19 cellular contexts compared by ENCODE assay signal in the genomic region with DNA sequence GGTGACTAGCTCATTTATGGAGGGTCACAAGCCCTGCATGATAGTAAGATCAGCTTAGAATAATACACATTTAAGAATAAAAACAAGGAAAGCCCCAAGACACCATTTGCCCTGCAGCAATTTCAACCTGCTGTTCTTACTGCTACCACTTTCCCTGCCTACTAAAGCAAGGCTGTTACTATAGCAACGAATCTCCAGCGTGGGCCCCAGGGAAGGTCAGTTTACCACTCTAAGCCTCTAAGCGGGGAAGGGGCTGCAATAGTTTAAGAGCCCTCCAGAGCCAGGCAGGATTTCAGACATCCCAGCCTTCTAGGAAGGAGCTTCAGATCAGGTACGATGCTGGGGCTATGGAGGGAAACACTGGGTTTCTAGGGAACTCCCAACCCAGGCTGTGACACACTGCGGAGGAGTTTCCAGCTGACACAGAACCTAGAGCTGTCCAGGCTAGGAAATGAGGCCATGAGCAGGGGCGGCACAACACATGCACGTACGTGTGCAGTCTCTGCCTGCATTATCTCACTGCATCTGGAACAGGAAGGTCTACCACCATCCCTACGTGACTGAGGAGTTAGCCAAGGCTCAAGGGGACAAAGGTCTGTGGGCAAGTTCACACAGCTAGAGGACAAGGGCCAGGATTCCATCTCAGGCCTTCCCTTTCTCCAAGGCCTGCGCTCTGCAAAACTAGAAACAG. TPM values are rescaled to one million over a fixed set of nuclear protein-coding genes. Genes with fewer than 3 reads are reported as not detected.
DNase-seq lines count a peak whose midpoint lies in the region; ATAC-seq and TF ChIP-seq lines count a peak whose summit lies in the region.
"Had no signal": no experiment of that assay in that cellular context is flagged by ENCODE, and none has a peak within 500 bp of the region (broad histone marks: within the 10 kb centered on the region; RNA-seq: fewer than 3 reads in every experiment).

No MANE protein-coding gene starts in this region.

- H3K9me3 Mint-ChIP-seq in effector memory CD8-positive, alpha-beta T cell = no peaks in the 10 kb centered on the region
- H3K9me3 Mint-ChIP-seq in activated naive CD4-positive, alpha-beta T cell treated with anti-CD3 and anti-CD28 coated beads for 36 hours = no peaks in the 10 kb centered on the region
- H3K9me3 Mint-ChIP-seq: stimulated activated effector memory CD8-positive, alpha-beta T cell treated with anti-CD3 and anti-CD28 coated beads, Interleukin-12 subunit alpha, Interleukin-12 subunit beta, amount 100 ng/mL, for 72 hours; T-helper 1 cell treated with Interleukin-12 subunit alpha and Interleukin-12 subunit beta and Interleukin-4 antibody, amounts not matched to agents 30 μg/mL and 1 μg/mL, for 36 hours had no signal

- no peak overlapping the region for H2AK5ac ChIP-seq in trophoblast cell (ENCODE audit: low read length)

- no peak for TF ChIP-seq CTCF in RWPE1 (conservative IDR thresholded peaks at IDR 0.05; ENCODE audit: low read depth)
- no peak for TF ChIP-seq CTCF in foreskin fibroblast (IDR thresholded peaks at IDR 0.05; ENCODE audit: low read depth, low read length)

- H3K23ac ChIP-seq in trophoblast cell (ENCODE audit: low read length) = no peak overlapping the region

- H3K4me3 ChIP-seq in foreskin fibroblast (ENCODE audit: low read depth in 1 of 2, low read length in 2 of 2) = no peak overlapping the region
- no peak overlapping the region for H3K4me3 ChIP-seq in trophoblast cell (ENCODE audit: low read depth, low read length)
- H3K4me3 ChIP-seq: left lung had no signal

- H4K12ac ChIP-seq in trophoblast cell (ENCODE audit: low read depth, low read length) = no peak overlapping the region

- H3K27ac Mint-ChIP-seq in effector memory CD8-positive, alpha-beta T cell = no peak overlapping the region
- H3K27ac Mint-ChIP-seq in activated naive CD4-positive, alpha-beta T cell treated with anti-CD3 and anti-CD28 coated beads for 36 hours = no peak overlapping the region
- H3K27ac Mint-ChIP-seq: activated naive CD8-positive, alpha-beta T cell; stimulated activated effector memory CD8-positive, alpha-beta T cell treated with anti-CD3 and anti-CD28 coated beads, Interleukin-12 subunit alpha, Interleukin-12 subunit beta, amount 100 ng/mL, for 72 hours; T-helper 1 cell treated with Interleukin-12 subunit alpha and Interleukin-12 subunit beta and Interleukin-4 antibody, amounts not matched to agents 30 μg/mL and 1 μg/mL, for 36 hours had no signal

- peaks cover 6% of the 10 kb centered on the region for H3K79me1 ChIP-seq in trophoblast cell (ENCODE audit: low read length)

- no peak overlapping the region for H4K8ac ChIP-seq in trophoblast cell (ENCODE audit: low read depth, low read length)

- no peak overlapping the region for H3K4me3 Mint-ChIP-seq in effector memory CD8-positive, alpha-beta T cell
- no peak overlapping the region for H3K4me3 Mint-ChIP-seq in activated naive CD4-positive, alpha-beta T cell treated with anti-CD3 and anti-CD28 coated beads for 36 hours
- H3K4me3 Mint-ChIP-seq: activated naive CD8-positive, alpha-beta T cell; stimulated activated effector memory CD8-positive, alpha-beta T cell treated with anti-CD3 and anti-CD28 coated beads, Interleukin-12 subunit alpha, Interleukin-12 subunit beta, amount 100 ng/mL, for 72 hours; T-helper 1 cell treated with Interleukin-12 subunit alpha and Interleukin-12 subunit beta and Interleukin-4 antibody, amounts not matched to agents 30 μg/mL and 1 μg/mL, for 36 hours had no signal

- no peak for ATAC-seq in effector memory CD8-positive, alpha-beta T cell (replicated peaks)
- ATAC-seq in GM18502 (IDR thresholded peaks at IDR 0.05; ENCODE audit: poor library complexity, unreplicated experiment) = no peak
- ATAC-seq: left lung; stimulated activated effector memory CD8-positive, alpha-beta T cell treated with anti-CD3 and anti-CD28 coated beads, Interleukin-12 subunit alpha, Interleukin-12 subunit beta, amount 100 ng/mL, for 72 hours had no signal

- intact Hi-C loops in activated naive CD4-positive, alpha-beta T cell treated with anti-CD3 and anti-CD28 coated beads for 36 hours (cut with micrococcal nuclease) = loop anchor here (5.0 kb wide), 1 partner anchor 36 kb away; the partner anchor contains the start of gene ASPHD2

- CTCF ChIA-PET in RWPE1 (lab: Yijun Ruan, JAX) = interaction anchor here (0.6 kb wide), 1 partner anchor 1219 kb away, joined by 3 read pairs; no protein-coding TSS in a partner anchor
- CTCF ChIA-PET in activated naive CD4-positive, alpha-beta T cell treated with anti-CD3 and anti-CD28 coated beads for 36 hours (lab: Charles Lee) = interaction anchor here (0.6 to 4.8 kb wide), 8 partner anchors 11 to 101 kb away, joined by 3 to 44 read pairs (median 12); no protein-coding TSS in a partner anchor

- DNase-seq in ELF-1 (ENCODE audit: low read depth, low spot score) (peak; percentile 42), RWPE1 (ENCODE audit: low spot score) (no peak), foreskin fibroblast (peak; percentile 21 to 64), trophoblast cell (peak; percentile 96)
- DNase-seq in effector memory CD8-positive, alpha-beta T cell = no peak
- DNase-seq in activated naive CD4-positive, alpha-beta T cell treated with anti-CD3 and anti-CD28 coated beads for 36 hours = no peak
- no peak for DNase-seq in stimulated activated CD4-positive, alpha-beta T cell treated with anti-CD3 and anti-CD28 coated beads, Interleukin-15, amount 100 ng/mL, for 24 hours
- DNase-seq: AML-193, cerebellar nuclear complex, GOT3, left lung, NCI-H2029 treated with DMSO at 0.1 percent for 48 hours, NCI-H82, RPMI8226 had no signal

- H2BK5ac ChIP-seq in trophoblast cell (ENCODE audit: low read depth, low read length, poor library complexity) = no peak overlapping the region

- H3K79me2 ChIP-seq in trophoblast cell (ENCODE audit: control insufficient read depth, insufficient read depth, low read length, poor library complexity) = no peaks in the 10 kb centered on the region

- WGBS in trophoblast cell (ENCODE audit: extremely low coverage, insufficient coverage, insufficient read length) = no CpG with 5 or more reads among the region's 10 CpGs

- no peaks in the 10 kb centered on the region for H3K9me3 ChIP-seq in trophoblast cell (ENCODE audit: insufficient read depth, low read depth, low read length)
- H3K9me3 ChIP-seq: left lung had no signal

- H3K36me3 ChIP-seq in trophoblast cell (ENCODE audit: control insufficient read depth in 1 of 2, insufficient read depth in 2 of 2, low read length in 2 of 2) = peaks cover 31 to 47% of the 10 kb centered on the region in 2 experiments

- no peak overlapping the region for H3K4ac ChIP-seq in trophoblast cell (ENCODE audit: low read depth, low read length)

- peak overlapping the region; percentile 57; the same call in 1 of the 2 replicates for H3K27ac ChIP-seq in RWPE1
- H3K27ac ChIP-seq in trophoblast cell (ENCODE audit: low read depth, low read length) = no peak overlapping the region
- H3K27ac ChIP-seq: epithelial cell of prostate, left lung had no signal

- peaks cover 0 to 3% of the 10 kb centered on the region in 2 donors for H3K4me1 Mint-ChIP-seq in effector memory CD8-positive, alpha-beta T cell (ENCODE audit: low read depth in 2 of 2)
- H3K4me1 Mint-ChIP-seq in activated naive CD4-positive, alpha-beta T cell treated with anti-CD3 and anti-CD28 coated beads for 36 hours (ENCODE audit: low read depth) = no peaks in the 10 kb centered on the region
- H3K4me1 Mint-ChIP-seq: stimulated activated effector memory CD8-positive, alpha-beta T cell treated with anti-CD3 and anti-CD28 coated beads, Interleukin-12 subunit alpha, Interleukin-12 subunit beta, amount 100 ng/mL, for 72 hours had no signal

- no peak overlapping the region for H3K9ac ChIP-seq in trophoblast cell (ENCODE audit: low read length)

- H3K27me3 Mint-ChIP-seq in effector memory CD8-positive, alpha-beta T cell = no peaks in the 10 kb centered on the region
- no peaks in the 10 kb centered on the region for H3K27me3 Mint-ChIP-seq in activated naive CD4-positive, alpha-beta T cell treated with anti-CD3 and anti-CD28 coated beads for 36 hours (ENCODE audit: low read depth)
- H3K27me3 Mint-ChIP-seq: activated naive CD8-positive, alpha-beta T cell had no signal

- no peak overlapping the region for H2BK12ac ChIP-seq in trophoblast cell (ENCODE audit: low read length)

- H2AFZ ChIP-seq in trophoblast cell (ENCODE audit: insufficient read depth, low read length, poor library complexity) = no peak overlapping the region

- peak overlapping the region; percentile 52 for H4K91ac ChIP-seq in trophoblast cell (ENCODE audit: low read depth, low read length)

- H3K27me3 ChIP-seq in trophoblast cell (ENCODE audit: insufficient read depth, low read length) = no peaks in the 10 kb centered on the region
- H3K27me3 ChIP-seq: left lung had no signal

- no peak overlapping the region for H3K4me2 ChIP-seq in trophoblast cell (ENCODE audit: low read length)

- H3K18ac ChIP-seq in trophoblast cell (ENCODE audit: low read length) = no peak overlapping the region

- POLR2A ChIA-PET in RWPE1 (lab: Yijun Ruan, JAX; ENCODE audit: low non-redundant PET) = no interaction called here

- H3K4me1 ChIP-seq in trophoblast cell (ENCODE audit: control insufficient read depth in 1 of 2, insufficient read depth in 2 of 2, low read length in 2 of 2) = peaks cover 17 to 19% of the 10 kb centered on the region in 2 experiments
- H3K4me1 ChIP-seq: left lung had no signal

- peaks cover 38% of the 10 kb centered on the region for H3K36me3 Mint-ChIP-seq in effector memory CD8-positive, alpha-beta T cell (ENCODE audit: insufficient read depth)
- peaks cover 10% of the 10 kb centered on the region for H3K36me3 Mint-ChIP-seq in activated naive CD4-positive, alpha-beta T cell treated with anti-CD3 and anti-CD28 coated beads for 36 hours (ENCODE audit: low read depth)

- no peak overlapping the region for H3K14ac ChIP-seq in trophoblast cell (ENCODE audit: low read length)

- H2BK120ac ChIP-seq in trophoblast cell (ENCODE audit: insufficient read depth, low read length, poor library complexity) = no peak overlapping the region

RNA-seq across cellular contexts. Expression of gene HPS4, which starts 20.5 kb away (rescaled TPM):
- polyA plus RNA-seq in trophoblast cell (2013) = 22.6 and 24.1 TPM in 2 replicates
- total RNA-seq in activated naive CD4-positive, alpha-beta T cell treated with anti-CD3 and anti-CD28 coated beads for 36 hours = 10 to 100 TPM; 48.0 to 51.5 TPM

RNA-seq across cellular contexts. Expression of gene SRRD, which starts 20.6 kb away (rescaled TPM):
- 15.4 and 15.8 TPM in 2 replicates for polyA plus RNA-seq in trophoblast cell (2013)
- total RNA-seq in activated naive CD4-positive, alpha-beta T cell treated with anti-CD3 and anti-CD28 coated beads for 36 hours = 10 to 100 TPM; 20.8 to 21.6 TPM

RNA-seq across cellular contexts. Expression of gene ASPHD2, which starts 34.1 kb away (rescaled TPM):
- 9.5 and 9.9 TPM in 2 replicates for polyA plus RNA-seq in trophoblast cell (2013)
- 1 to 10 TPM; 4.4 to 4.7 TPM for total RNA-seq in activated naive CD4-positive, alpha-beta T cell treated with anti-CD3 and anti-CD28 coated beads for 36 hours

RNA-seq across cellular contexts. Expression of gene TFIP11, which starts 49.2 kb away (rescaled TPM):
- 27.7 and 27.8 TPM in 2 replicates for polyA plus RNA-seq in trophoblast cell (2013)
- total RNA-seq in activated naive CD4-positive, alpha-beta T cell treated with anti-CD3 and anti-CD28 coated beads for 36 hours = 10 to 100 TPM; 33.3 to 34.4 TPM

Comparison
In these comparisons a context has a peak if more than half of its experiments do, and no peak if none do; other contexts are left out.
1. DNase-seq: peak in ELF-1 (single experiment), foreskin fibroblast (2 of 2) and trophoblast cell (2 of 2); none in RWPE1 (single experiment), effector memory CD8-positive, alpha-beta T cell (0 of 3), activated naive CD4-positive, alpha-beta T cell treated with anti-CD3 and anti-CD28 coated beads for 36 hours (single experiment) and stimulated activated CD4-positive, alpha-beta T cell treated with anti-CD3 and anti-CD28 coated beads, Interleukin-15, amount 100 ng/mL, for 24 hours (single experiment).